Comparison of ENCODE assay signal across 16 cellular contexts in the genomic region with DNA sequence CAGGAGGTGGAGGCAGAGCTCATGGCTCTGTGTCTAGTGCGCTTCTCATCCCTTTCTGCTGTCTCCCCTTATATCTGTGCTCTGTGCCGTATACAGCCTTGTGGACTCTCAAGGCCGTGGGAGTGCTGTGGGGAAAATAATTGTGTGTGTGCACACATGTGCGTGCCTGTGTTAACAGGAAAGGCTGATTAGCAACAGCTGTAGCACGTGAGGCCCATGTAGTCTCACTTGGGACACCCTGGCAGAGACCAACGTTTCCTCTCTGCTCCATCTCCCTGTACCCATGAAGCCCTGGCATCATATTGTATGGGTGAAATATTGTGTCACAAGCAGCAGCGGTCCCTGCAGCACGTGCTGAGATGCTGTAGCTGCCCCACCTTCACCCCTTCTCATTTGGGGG.
"Had no signal": no experiment of that assay in that cellular context is flagged by ENCODE, and none has a peak within 500 bp of the region (broad histone marks: within the 10 kb centered on the region; RNA-seq: fewer than 3 reads in every experiment).

No MANE protein-coding gene starts in this region.

- H3K27me3 ChIP-seq: hepatocyte, spleen had no signal

- H2AFZ ChIP-seq: hepatocyte had no signal

- H3K4me3 ChIP-seq: dorsolateral prefrontal cortex, hepatocyte, left lung, spleen had no signal

- H3K36me3 ChIP-seq: left lung, spleen had no signal

- ATAC-seq: activated T-cell treated with anti-CD3 and anti-CD28 coated beads, Interleukin-2, amount 50 U/mL, for 4 hours; left lung; sciatic nerve; stimulated activated naive CD8-positive, alpha-beta T cell treated with anti-CD3 and anti-CD28 coated beads, Interleukin-15, amount 100 ng/mL, for 72 hours had no signal

- H3K27ac ChIP-seq: hepatocyte had no signal

- H3K4me2 ChIP-seq: hepatocyte, SK-N-SH had no signal

- H3K9ac ChIP-seq: SK-N-SH had no signal

- H3K9me3 ChIP-seq: left lung, SK-N-SH had no signal

- FAIRE-seq: bronchial epithelial cell had no signal

- H3K79me2 ChIP-seq: hepatocyte had no signal

- DNase-seq: activated CD4-positive, alpha-beta T cell treated with anti-CD3 and anti-CD28 coated beads, Interleukin-2, amount 50 U/mL, for 4 hours; activated gamma-delta T cell treated with Interleukin-2 at 50 U/mL for 16 hours; activated naive CD8-positive, alpha-beta T cell treated with anti-CD3 and anti-CD28 coated beads, Interleukin-2, amount 10 ng/mL, durations not matched to agents 7 days and 5 days; activated T-cell treated with anti-CD3 and anti-CD28 coated beads, Interleukin-2, amount 50 U/mL, for 4 hours; dorsolateral prefrontal cortex; erythroblast; islet precursor cell; left lung; SK-N-SH; spleen; stimulated activated naive CD8-positive, alpha-beta T cell treated with anti-CD3 and anti-CD28 coated beads, Interleukin-15, amount 100 ng/mL, for 72 hours; T-helper 1 cell; T1000 had no signal
